10 cellular contexts compared by ENCODE assay signal in the genomic region with DNA sequence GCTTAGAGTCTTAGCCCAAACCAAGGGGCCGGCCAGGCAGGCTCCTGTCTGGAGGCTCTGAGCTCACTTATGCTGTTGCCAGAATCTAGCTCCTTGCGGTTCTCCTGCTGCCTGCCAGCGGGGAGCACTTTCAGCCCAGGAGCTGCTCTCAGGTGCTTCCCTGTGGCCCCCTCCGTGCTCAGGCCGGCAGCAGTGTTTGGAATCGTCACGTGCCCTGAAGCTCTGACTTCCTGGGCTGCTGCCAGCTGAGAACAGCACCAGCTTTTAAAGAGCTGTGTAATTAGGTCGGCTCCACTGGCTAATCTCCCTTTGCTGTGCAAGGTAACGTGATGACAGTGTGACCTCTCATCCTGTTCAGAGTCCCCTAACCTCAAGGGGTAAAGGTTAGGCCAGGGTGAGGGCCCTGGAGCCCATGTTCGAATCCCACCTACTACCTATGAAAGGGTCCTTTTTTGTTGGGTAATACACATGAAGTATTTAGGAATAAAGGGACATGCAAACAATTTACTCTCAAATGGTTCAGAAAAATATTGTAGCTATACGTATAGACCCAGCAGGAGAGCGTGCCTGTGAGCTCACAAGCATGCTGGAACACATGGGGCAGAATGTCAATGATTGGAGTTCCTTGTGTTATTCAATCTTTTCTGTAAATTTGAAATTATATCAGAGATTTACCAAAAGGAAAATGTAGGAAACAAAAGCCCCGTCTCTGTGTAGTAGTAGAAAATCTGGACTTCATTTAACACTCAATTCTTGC. TPM values are rescaled to one million over a fixed set of nuclear protein-coding genes. Genes with fewer than 3 reads are reported as not detected.
A peak's percentile ranks its signal among the peaks of the same experiment; 100 is the strongest.
DNase-seq lines count a peak whose midpoint lies in the region; ATAC-seq, FAIRE-seq and TF ChIP-seq lines count a peak whose summit lies in the region.
"Had no signal": no experiment of that assay in that cellular context is flagged by ENCODE, and none has a peak within 500 bp of the region (broad histone marks: within the 10 kb centered on the region; RNA-seq: fewer than 3 reads in every experiment).

No MANE protein-coding gene starts in this region.

- TF ChIP-seq CTCF in stomach (IDR thresholded peaks at IDR 0.05) = no peak

- peak; percentile 92 for DNase-seq in DMS79 treated with DMSO at 0.1 percent for 48 hours (lab: John Stamatoyannopoulos, UW)
- peak; percentile 77 for DNase-seq in NCI-H1417 treated with DMSO at 0.1 percent for 48 hours (lab: John Stamatoyannopoulos, UW)
- peak; percentile 7 for DNase-seq in T1000 (lab: John Stamatoyannopoulos, UW)
- peak; percentile 73 for DNase-seq in left cardiac atrium
- peak; percentile 90 for DNase-seq in stomach
- no peak for DNase-seq in RCC 7860 (ENCODE audit: low spot score)

- intact Hi-C loops in left cardiac atrium (cut with DNase I) (no loop called here), stomach (cut with DNase I; ENCODE audit: low total_unique reads) (no loop called here)

- TF ChIP-seq EP300 in stomach (IDR thresholded peaks at IDR 0.05) = no peak

- peaks cover 0 to 53% (median 36%) of the 10 kb centered on the region in 4 donors for H3K36me3 ChIP-seq in stomach

- no peak overlapping the region for H3K4me3 ChIP-seq in stomach

- H3K27ac ChIP-seq in stomach = peak overlapping the region in 3 of 5 donors; percentile 6 to 52 (median 22)
- H3K27ac ChIP-seq: HL-60 had no signal

- no peak for FAIRE-seq in RCC 7860 (lab: Jason Lieb, UNC)
- FAIRE-seq: colon had no signal

- ATAC-seq in left cardiac atrium = peak; percentile 75 to 83
- ATAC-seq in HG02759 (IDR thresholded peaks at IDR 0.05; ENCODE audit: unreplicated experiment) = no peak
- ATAC-seq in GM21717 (IDR thresholded peaks at IDR 0.05; ENCODE audit: unreplicated experiment) = no peak

- 24 to 36% (median 29%) methylated on average over 11 to 13 of the region's 13 CpGs for WGBS in stomach, 5 donors

- H3K4me1 ChIP-seq in stomach = peaks cover 12 to 21% (median 17%) of the 10 kb centered on the region in 4 donors

- no peak for TF ChIP-seq POLR2A in stomach (IDR thresholded peaks at IDR 0.05)

- no peaks in the 10 kb centered on the region for H3K9me3 ChIP-seq in stomach

- H3K27me3 ChIP-seq in stomach = no peaks in the 10 kb centered on the region

RNA-seq across cellular contexts. Expression of a gene that starts 16.6 kb away (rescaled TPM):
- total RNA-seq in left cardiac atrium (1 to 10 TPM; 8.7 to 9.7 TPM), stomach (10 to 100 TPM in 2 of 5 donors, 1 to 10 TPM in 3; 7.0 to 13.4 (median 7.3) TPM)
- 1 to 10 TPM; 2.4 to 7.5 (median 2.6) TPM for polyA plus RNA-seq in stomach

RNA-seq across cellular contexts. Expression of a gene that starts 19.0 kb away (rescaled TPM):
- total RNA-seq in left cardiac atrium (100 to 1,000 TPM in 1 of 2 donors, 10 to 100 TPM in 1; 56.8 to 104 TPM), stomach (10 to 100 TPM in 3 of 5 donors, 1 to 10 TPM in 1, not detected in 1; 5.1 to 83.5 (median 12.5) TPM)
- polyA plus RNA-seq in stomach = 10 to 100 TPM; 17.1 to 22.4 (median 19.4) TPM

Comparison
In these comparisons a context has a peak if more than half of its experiments do, and no peak if none do; other contexts are left out.
1. ATAC-seq: peak in left cardiac atrium (2 of 2); none in HG02759 (single experiment) and GM21717 (single experiment).